1 cellular context compared by ENCODE assay signal in genomic region chr7:127440206-127440605, GRCh38.
TF ChIP-seq lines count a peak whose summit lies in the region.

No MANE protein-coding gene starts in this region.

TF ChIP-seq in GM23338, 12 proteins besides CTCF, POLR2A, EP300 and RAD21 (continued from another document):
- TF ChIP-seq, protein P1, sequence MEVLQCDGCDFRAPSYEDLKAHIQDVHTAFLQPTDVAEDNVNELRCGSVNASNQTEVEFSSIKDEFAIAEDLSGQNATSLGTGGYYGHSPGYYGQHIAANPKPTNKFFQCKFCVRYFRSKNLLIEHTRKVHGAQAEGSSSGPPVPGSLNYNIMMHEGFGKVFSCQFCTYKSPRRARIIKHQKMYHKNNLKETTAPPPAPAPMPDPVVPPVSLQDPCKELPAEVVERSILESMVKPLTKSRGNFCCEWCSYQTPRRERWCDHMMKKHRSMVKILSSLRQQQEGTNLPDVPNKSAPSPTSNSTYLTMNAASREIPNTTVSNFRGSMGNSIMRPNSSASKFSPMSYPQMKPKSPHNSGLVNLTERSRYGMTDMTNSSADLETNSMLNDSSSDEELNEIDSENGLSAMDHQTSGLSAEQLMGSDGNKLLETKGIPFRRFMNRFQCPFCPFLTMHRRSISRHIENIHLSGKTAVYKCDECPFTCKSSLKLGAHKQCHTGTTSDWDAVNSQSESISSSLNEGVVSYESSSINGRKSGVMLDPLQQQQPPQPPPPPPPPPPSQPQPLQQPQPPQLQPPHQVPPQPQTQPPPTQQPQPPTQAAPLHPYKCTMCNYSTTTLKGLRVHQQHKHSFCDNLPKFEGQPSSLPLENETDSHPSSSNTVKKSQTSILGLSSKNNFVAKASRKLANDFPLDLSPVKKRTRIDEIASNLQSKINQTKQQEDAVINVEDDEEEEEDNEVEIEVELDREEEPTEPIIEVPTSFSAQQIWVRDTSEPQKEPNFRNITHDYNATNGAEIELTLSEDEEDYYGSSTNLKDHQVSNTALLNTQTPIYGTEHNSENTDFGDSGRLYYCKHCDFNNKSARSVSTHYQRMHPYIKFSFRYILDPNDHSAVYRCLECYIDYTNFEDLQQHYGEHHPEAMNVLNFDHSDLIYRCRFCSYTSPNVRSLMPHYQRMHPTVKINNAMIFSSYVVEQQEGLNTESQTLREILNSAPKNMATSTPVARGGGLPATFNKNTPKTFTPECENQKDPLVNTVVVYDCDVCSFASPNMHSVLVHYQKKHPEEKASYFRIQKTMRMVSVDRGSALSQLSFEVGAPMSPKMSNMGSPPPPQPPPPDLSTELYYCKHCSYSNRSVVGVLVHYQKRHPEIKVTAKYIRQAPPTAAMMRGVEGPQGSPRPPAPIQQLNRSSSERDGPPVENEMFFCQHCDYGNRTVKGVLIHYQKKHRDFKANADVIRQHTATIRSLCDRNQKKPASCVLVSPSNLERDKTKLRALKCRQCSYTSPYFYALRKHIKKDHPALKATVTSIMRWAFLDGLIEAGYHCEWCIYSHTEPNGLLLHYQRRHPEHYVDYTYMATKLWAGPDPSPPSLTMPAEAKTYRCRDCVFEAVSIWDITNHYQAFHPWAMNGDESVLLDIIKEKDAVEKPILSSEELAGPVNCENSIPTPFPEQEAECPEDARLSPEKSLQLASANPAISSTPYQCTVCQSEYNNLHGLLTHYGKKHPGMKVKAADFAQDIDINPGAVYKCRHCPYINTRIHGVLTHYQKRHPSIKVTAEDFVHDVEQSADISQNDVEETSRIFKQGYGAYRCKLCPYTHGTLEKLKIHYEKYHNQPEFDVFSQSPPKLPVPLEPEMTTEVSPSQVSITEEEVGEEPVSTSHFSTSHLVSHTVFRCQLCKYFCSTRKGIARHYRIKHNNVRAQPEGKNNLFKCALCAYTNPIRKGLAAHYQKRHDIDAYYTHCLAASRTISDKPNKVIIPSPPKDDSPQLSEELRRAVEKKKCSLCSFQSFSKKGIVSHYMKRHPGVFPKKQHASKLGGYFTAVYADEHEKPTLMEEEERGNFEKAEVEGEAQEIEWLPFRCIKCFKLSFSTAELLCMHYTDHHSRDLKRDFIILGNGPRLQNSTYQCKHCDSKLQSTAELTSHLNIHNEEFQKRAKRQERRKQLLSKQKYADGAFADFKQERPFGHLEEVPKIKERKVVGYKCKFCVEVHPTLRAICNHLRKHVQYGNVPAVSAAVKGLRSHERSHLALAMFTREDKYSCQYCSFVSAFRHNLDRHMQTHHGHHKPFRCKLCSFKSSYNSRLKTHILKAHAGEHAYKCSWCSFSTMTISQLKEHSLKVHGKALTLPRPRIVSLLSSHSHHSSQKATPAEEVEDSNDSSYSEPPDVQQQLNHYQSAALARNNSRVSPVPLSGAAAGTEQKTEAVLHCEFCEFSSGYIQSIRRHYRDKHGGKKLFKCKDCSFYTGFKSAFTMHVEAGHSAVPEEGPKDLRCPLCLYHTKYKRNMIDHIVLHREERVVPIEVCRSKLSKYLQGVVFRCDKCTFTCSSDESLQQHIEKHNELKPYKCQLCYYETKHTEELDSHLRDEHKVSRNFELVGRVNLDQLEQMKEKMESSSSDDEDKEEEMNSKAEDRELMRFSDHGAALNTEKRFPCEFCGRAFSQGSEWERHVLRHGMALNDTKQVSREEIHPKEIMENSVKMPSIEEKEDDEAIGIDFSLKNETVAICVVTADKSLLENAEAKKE (CRISPR knock-in tag; IDR thresholded peaks at IDR 0.05), result no peak
- TF ChIP-seq JUNB (IDR thresholded peaks at IDR 0.05; ENCODE audit: unreplicated experiment), result no peak
- TF ChIP-seq ETS1 (IDR thresholded peaks at IDR 0.05), result no peak
- no peak for TF ChIP-seq CREB1 (CRISPR knock-in tag; IDR thresholded peaks at IDR 0.05; ENCODE audit: low read depth)
